Comparison of ENCODE assay signal across 8 cellular contexts in genomic region chr4:183444149-183444952, GRCh38. TPM values are rescaled to one million over a fixed set of nuclear protein-coding genes. Genes with fewer than 3 reads are reported as not detected.
DNase-seq lines count a peak whose midpoint lies in the region; ATAC-seq and TF ChIP-seq lines count a peak whose summit lies in the region.

Gene CDKN2AIP, plus strand, starts transcription at chr4:183444636. Its CDS starts 162 bp downstream, at chr4:183444798.

- intact Hi-C loops in mucosa of descending colon (cut with DNase I, micrococcal nuclease): no loop called here

- H3K9me3 ChIP-seq in mucosa of descending colon: no peaks in the 10 kb centered on the region

- peak; percentile 82 for ATAC-seq in GM21619 (IDR thresholded peaks at IDR 0.05; ENCODE audit: unreplicated experiment)
- ATAC-seq in mucosa of descending colon: peak; percentile 89

- no peaks in the 10 kb centered on the region for H3K36me3 ChIP-seq in mucosa of descending colon (ENCODE audit: low read depth)

- DNase-seq in DMS53 (lab: John Stamatoyannopoulos, UW): peak; percentile 96
- DNase-seq in OCI-M2 (lab: John Stamatoyannopoulos, UW; ENCODE audit: unreplicated experiment): peak; percentile 47
- peak; percentile 89 for DNase-seq in activated T-cell treated with anti-CD3 and anti-CD28 coated beads for 4 hours
- peak; percentile 94 for DNase-seq in epithelial cell of esophagus (ENCODE audit: low read depth)
- DNase-seq in mucosa of descending colon: peak; percentile 93 to 97 (median 96)
- peak; percentile 89 for DNase-seq in stimulated activated CD8-positive, alpha-beta memory T cell treated with anti-CD3 and anti-CD28 coated beads, Interleukin-4, amount 100 ng/mL, for 24 hours (ENCODE audit: low read depth)

- no peak for TF ChIP-seq EP300 in Ishikawa (IDR thresholded peaks at IDR 0.05; ENCODE audit: borderline replicate concordance)

- H3K4me1 ChIP-seq in mucosa of descending colon (ENCODE audit: low read depth): peaks cover 38% of the 10 kb centered on the region

- TF ChIP-seq RAD21 in Ishikawa (IDR thresholded peaks at IDR 0.05; ENCODE audit: low read depth): no peak

- no peak for TF ChIP-seq CTCF in epithelial cell of esophagus (IDR thresholded peaks at IDR 0.05; ENCODE audit: insufficient read depth, low read depth, low read length, missing control alignments)
- TF ChIP-seq CTCF in mucosa of descending colon (IDR thresholded peaks at IDR 0.05): no peak

- peak within 1 kb of the TSS; percentile 89 for H3K4me3 ChIP-seq in epithelial cell of esophagus (ENCODE audit: low read length)
- peak within 1 kb of the TSS; percentile 85 for H3K4me3 ChIP-seq in mucosa of descending colon

TF ChIP-seq in Ishikawa, 13 proteins besides CTCF, POLR2A, EP300 and RAD21:
- TF ChIP-seq ZBTB7A (IDR thresholded peaks at IDR 0.05; ENCODE audit: low read depth) (peak; percentile 75), USF1 (IDR thresholded peaks at IDR 0.05) (peak; percentile 21; the same call in 1 of the 2 replicates), FOXM1 (IDR thresholded peaks at IDR 0.05; ENCODE audit: borderline replicate concordance, low read depth) (no peak), MAX (IDR thresholded peaks at IDR 0.05) (peak; percentile 61), TEAD4 (IDR thresholded peaks at IDR 0.05) (0 out of 2 replicates have a peak, but pooled peaks have one; percentile 4), EGR1 (IDR thresholded peaks at IDR 0.05) (peak; percentile 61), TCF12 (IDR thresholded peaks at IDR 0.05; ENCODE audit: low read depth) (no peak), TAF1 (IDR thresholded peaks at IDR 0.05; ENCODE audit: low read depth) (peak; percentile 83), CEBPB (IDR thresholded peaks at IDR 0.05) (no peak), NFIC (IDR thresholded peaks at IDR 0.05) (peak; percentile 61; the same call in 1 of the 2 replicates), REST (IDR thresholded peaks at IDR 0.05; ENCODE audit: low read depth) (peak; percentile 10; the same call in 1 of the 2 replicates), YY1 (IDR thresholded peaks at IDR 0.05; ENCODE audit: low read depth) (peak; percentile 84)

RNA-seq across cellular contexts. Expression of gene CDKN2AIP, which starts in this region (rescaled TPM):
- total RNA-seq in mucosa of descending colon: 10 to 100 TPM; 16.2 to 20.4 (median 18.9) TPM

Comparison
In these comparisons a context has a peak if more than half of its experiments do, and no peak if none do; other contexts are left out.
1. Peak in every context shown above with its lines: DNase-seq, ATAC-seq and H3K4me3 ChIP-seq.